29 cellular contexts compared by ENCODE assay signal in the genomic region with DNA sequence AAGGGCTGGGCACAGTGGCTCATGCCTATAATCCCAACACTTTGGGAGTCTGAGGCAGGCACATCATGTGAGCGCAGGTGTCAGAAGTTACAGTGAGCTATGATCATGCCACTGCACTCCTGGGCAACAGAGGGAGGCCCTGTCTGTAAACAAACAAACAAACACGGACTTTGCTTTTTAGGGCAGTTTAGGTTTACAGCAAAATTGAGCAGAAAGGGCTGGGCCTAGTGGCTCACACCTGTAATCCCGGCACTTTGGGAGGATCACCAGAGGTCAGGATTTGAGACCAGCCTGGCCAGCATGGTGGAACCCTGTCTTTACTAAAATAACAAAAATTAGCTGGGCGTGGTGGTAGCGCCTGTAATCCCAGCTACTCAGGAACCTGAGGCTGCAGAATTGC. TPM values are rescaled to one million over a fixed set of nuclear protein-coding genes. Genes with fewer than 3 reads are reported as not detected.
"Had no signal": no experiment of that assay in that cellular context is flagged by ENCODE, and none has a peak within 500 bp of the region (broad histone marks: within the 10 kb centered on the region; RNA-seq: fewer than 3 reads in every experiment).

No MANE protein-coding gene starts in this region.

- H3K9me3 Mint-ChIP-seq: immature natural killer cell; naive B cell; nephron; stimulated activated naive B cell treated with anti-CD40 and anti-IgM and Interleukin-4, amounts not matched to agents 10 μg/mL and 1 μg/mL and 100 μg/mL, for 72 hours had no signal

- FAIRE-seq: keratinocyte had no signal

- DNase-seq: cortex of kidney; dorsolateral prefrontal cortex; effector CD8-positive, alpha-beta T cell; gastrocnemius medialis; immature natural killer cell; left ventricle myocardium inferior; mesendoderm; naive B cell; retina; spleen; stimulated activated CD4-positive, alpha-beta T cell treated with anti-CD3 and anti-CD28 coated beads, Interleukin-15, amount 100 ng/mL, for 24 hours; stimulated activated CD4-positive, alpha-beta T cell treated with anti-CD3 and anti-CD28 coated beads, Interleukin-1b, Interleukin-23, amount 100 ng/mL, for 48 hours; stimulated activated CD4-positive, alpha-beta T cell treated with anti-CD3 and anti-CD28 coated beads, Interleukin-4, amount 100 ng/mL, for 4 hours; stimulated activated naive B cell treated with anti-CD40 and anti-IgM and Interleukin-4, amounts not matched to agents 10 μg/mL and 1 μg/mL and 100 μg/mL, for 72 hours; stomach; substantia nigra; transverse colon had no signal

- H3K36me3 ChIP-seq: gastrocnemius medialis, left ventricle myocardium inferior, prostate gland, spleen, stomach, thoracic aorta, transverse colon had no signal

- H3K27me3 Mint-ChIP-seq: naive B cell; stimulated activated naive B cell treated with anti-CD40 and anti-IgM and Interleukin-4, amounts not matched to agents 10 μg/mL and 1 μg/mL and 100 μg/mL, for 72 hours had no signal

- H3K27ac Mint-ChIP-seq: immature natural killer cell; nephron; stimulated activated naive B cell treated with anti-CD40 and anti-IgM and Interleukin-4, amounts not matched to agents 10 μg/mL and 1 μg/mL and 100 μg/mL, for 72 hours had no signal

- H3K9me3 ChIP-seq: gastrocnemius medialis, left ventricle myocardium inferior, prostate gland, spleen, stomach, thoracic aorta, transverse colon had no signal

- H3K79me2 ChIP-seq: parathyroid adenoma had no signal

- H3K4me3 Mint-ChIP-seq: immature natural killer cell; nephron; stimulated activated naive B cell treated with anti-CD40 and anti-IgM and Interleukin-4, amounts not matched to agents 10 μg/mL and 1 μg/mL and 100 μg/mL, for 72 hours had no signal

- H3K36me3 Mint-ChIP-seq: immature natural killer cell, naive B cell had no signal

- H2AFZ ChIP-seq: parathyroid adenoma had no signal

- H3K4me3 ChIP-seq: dorsolateral prefrontal cortex, gastrocnemius medialis, left ventricle myocardium inferior, lung, prostate gland, spleen, stomach, thoracic aorta, transverse colon had no signal

- H3K27ac ChIP-seq: dorsolateral prefrontal cortex, gastrocnemius medialis, left ventricle myocardium inferior, parathyroid adenoma, prostate gland had no signal

- ATAC-seq: esophagus mucosa; gastrocnemius medialis; sciatic nerve; stimulated activated naive B cell treated with anti-CD40 and anti-IgM and Interleukin-4, amounts not matched to agents 10 μg/mL and 1 μg/mL and 100 μg/mL, for 72 hours had no signal

- H3K9ac ChIP-seq: parathyroid adenoma had no signal

- H3K27me3 ChIP-seq: dorsolateral prefrontal cortex, spleen, stomach, transverse colon had no signal

- H3K4me1 ChIP-seq: parathyroid adenoma had no signal

RNA-seq across cellular contexts. Expression of a gene that starts 10.1 kb away (rescaled TPM):
- total RNA-seq: esophagus mucosa, fibroblast of villous mesenchyme, gastrocnemius medialis, left ventricle myocardium inferior, lung, omental fat pad, sciatic nerve, skeletal muscle tissue, spleen, stomach, thoracic aorta, transverse colon, ureter had no signal
- polyA plus RNA-seq: immature natural killer cell, keratinocyte, lung, spleen, stomach had no signal
